2 cellular contexts compared by ENCODE assay signal in genomic region chrX:96692911-96693310, GRCh38.
A peak's percentile ranks its signal among the peaks of the same experiment; 100 is the strongest.
TF ChIP-seq lines count a peak whose summit lies in the region.

No MANE protein-coding gene starts in this region.

TF ChIP-seq in liver, 16 proteins besides CTCF, POLR2A, EP300 and RAD21:
- no peak for TF ChIP-seq GABPA (IDR thresholded peaks at IDR 0.05 in 1 of 2, conservative IDR thresholded peaks at IDR 0.05 in 1 of 2)
- peak; percentile 11 for TF ChIP-seq FOXA2 (IDR thresholded peaks at IDR 0.05)
- peak in 1 of 2 donors; percentile 1 for TF ChIP-seq HNF4A (conservative IDR thresholded peaks at IDR 0.05)

TF ChIP-seq in HepG2, 621 proteins besides CTCF, POLR2A, EP300 and RAD21:
- TF ChIP-seq PAWR (CRISPR knock-in tag; IDR thresholded peaks at IDR 0.05; ENCODE audit: borderline replicate concordance) (no peak), SMAD3 (CRISPR knock-in tag; IDR thresholded peaks at IDR 0.05) (no peak), REST (IDR thresholded peaks at IDR 0.05; ENCODE audit: borderline replicate concordance in 1 of 2, low read depth in 1 of 2, low read length in 2 of 2) (no peak), ZGPAT (CRISPR knock-in tag; IDR thresholded peaks at IDR 0.05) (no peak), ZMYM4 (CRISPR knock-in tag; IDR thresholded peaks at IDR 0.05) (no peak), TFE3 (CRISPR knock-in tag; IDR thresholded peaks at IDR 0.05) (no peak), ZNF143 (CRISPR knock-in tag; IDR thresholded peaks at IDR 0.05) (no peak), ZNF75D (CRISPR knock-in tag; IDR thresholded peaks at IDR 0.05; ENCODE audit: borderline replicate concordance) (no peak), ZNF431 (CRISPR knock-in tag; IDR thresholded peaks at IDR 0.05; ENCODE audit: borderline replicate concordance, low read depth) (no peak), CSRNP1 (CRISPR knock-in tag; IDR thresholded peaks at IDR 0.05) (no peak), BCL3 (CRISPR knock-in tag; IDR thresholded peaks at IDR 0.05) (no peak)
